Comparison of ENCODE assay signal across 2 cellular contexts in the genomic region with DNA sequence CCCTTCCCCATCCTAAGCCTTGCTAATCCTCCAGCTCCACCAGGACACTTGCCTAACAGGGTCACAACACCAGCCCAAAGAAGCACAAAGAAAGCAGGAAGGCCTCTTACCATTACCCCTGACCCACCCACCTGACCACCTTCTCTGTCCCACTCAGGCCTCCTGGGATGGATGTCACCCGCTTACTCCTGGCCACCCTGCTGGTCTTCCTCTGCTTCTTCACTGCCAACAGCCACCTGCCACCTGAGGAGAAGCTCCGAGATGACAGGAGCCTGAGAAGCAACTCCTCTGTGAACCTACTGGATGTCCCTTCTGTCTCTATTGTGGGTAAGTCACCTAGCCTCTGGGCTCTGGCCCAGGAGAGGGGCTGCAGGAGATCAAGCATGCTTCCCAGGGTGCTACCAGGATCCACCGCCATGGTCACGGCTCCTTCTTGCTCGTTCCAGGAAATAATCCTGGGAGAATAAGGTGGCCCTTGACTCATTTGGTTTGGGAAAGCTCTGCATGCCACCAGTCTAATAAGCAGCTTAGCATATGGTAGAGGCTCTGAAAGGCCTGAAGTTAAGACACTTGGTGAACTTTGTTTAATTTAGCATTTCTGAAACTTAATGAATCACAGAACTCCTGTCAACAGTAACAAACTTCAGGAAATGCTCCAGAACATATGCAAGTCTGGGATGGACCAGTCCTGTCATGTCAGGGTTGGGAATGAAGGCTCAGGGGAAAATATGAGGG.
A peak's percentile ranks its signal among the peaks of the same experiment; 100 is the strongest.
TF ChIP-seq lines count a peak whose summit lies in the region.

No MANE protein-coding gene starts in this region.

TF ChIP-seq in IMR-90, 13 proteins besides CTCF, POLR2A, EP300 and RAD21:
- TF ChIP-seq, protein P1, sequence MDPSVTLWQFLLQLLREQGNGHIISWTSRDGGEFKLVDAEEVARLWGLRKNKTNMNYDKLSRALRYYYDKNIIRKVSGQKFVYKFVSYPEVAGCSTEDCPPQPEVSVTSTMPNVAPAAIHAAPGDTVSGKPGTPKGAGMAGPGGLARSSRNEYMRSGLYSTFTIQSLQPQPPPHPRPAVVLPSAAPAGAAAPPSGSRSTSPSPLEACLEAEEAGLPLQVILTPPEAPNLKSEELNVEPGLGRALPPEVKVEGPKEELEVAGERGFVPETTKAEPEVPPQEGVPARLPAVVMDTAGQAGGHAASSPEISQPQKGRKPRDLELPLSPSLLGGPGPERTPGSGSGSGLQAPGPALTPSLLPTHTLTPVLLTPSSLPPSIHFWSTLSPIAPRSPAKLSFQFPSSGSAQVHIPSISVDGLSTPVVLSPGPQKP (IDR thresholded peaks at IDR 0.05; ENCODE audit: borderline replicate concordance, low read depth, low read length) = no peak
- TF ChIP-seq BHLHE40 (IDR thresholded peaks at IDR 0.05; ENCODE audit: low read depth, low read length) = no peak
- TF ChIP-seq MAZ (IDR thresholded peaks at IDR 0.05; ENCODE audit: borderline replicate concordance, low read depth, low read length) = no peak
- no peak for TF ChIP-seq MXI1 (IDR thresholded peaks at IDR 0.05; ENCODE audit: borderline replicate concordance, low read depth, low read length)
- no peak for TF ChIP-seq RFX5 (IDR thresholded peaks at IDR 0.05; ENCODE audit: low read depth, low read length)
- no peak for TF ChIP-seq FOS (IDR thresholded peaks at IDR 0.05; ENCODE audit: low read depth, low read length)
- no peak for TF ChIP-seq CEBPB (IDR thresholded peaks at IDR 0.05; ENCODE audit: low read depth, low read length)
- no peak for TF ChIP-seq MAFK (IDR thresholded peaks at IDR 0.05; ENCODE audit: low read depth, low read length)
- no peak for TF ChIP-seq CHD1 (IDR thresholded peaks at IDR 0.05; ENCODE audit: low read depth, low read length)
- no peak for TF ChIP-seq SMC3 (IDR thresholded peaks at IDR 0.05; ENCODE audit: low read depth, low read length)

TF ChIP-seq in GM12878, 131 proteins besides CTCF, POLR2A, EP300 and RAD21:
- TF ChIP-seq FOXK2 (IDR thresholded peaks at IDR 0.05) = peak; percentile 24; the same call in 1 of the 2 replicates
- TF ChIP-seq, protein P2, sequence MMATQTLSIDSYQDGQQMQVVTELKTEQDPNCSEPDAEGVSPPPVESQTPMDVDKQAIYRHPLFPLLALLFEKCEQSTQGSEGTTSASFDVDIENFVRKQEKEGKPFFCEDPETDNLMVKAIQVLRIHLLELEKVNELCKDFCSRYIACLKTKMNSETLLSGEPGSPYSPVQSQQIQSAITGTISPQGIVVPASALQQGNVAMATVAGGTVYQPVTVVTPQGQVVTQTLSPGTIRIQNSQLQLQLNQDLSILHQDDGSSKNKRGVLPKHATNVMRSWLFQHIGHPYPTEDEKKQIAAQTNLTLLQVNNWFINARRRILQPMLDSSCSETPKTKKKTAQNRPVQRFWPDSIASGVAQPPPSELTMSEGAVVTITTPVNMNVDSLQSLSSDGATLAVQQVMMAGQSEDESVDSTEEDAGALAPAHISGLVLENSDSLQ (IDR thresholded peaks at IDR 0.05) = no peak
